In the genomic region with DNA sequence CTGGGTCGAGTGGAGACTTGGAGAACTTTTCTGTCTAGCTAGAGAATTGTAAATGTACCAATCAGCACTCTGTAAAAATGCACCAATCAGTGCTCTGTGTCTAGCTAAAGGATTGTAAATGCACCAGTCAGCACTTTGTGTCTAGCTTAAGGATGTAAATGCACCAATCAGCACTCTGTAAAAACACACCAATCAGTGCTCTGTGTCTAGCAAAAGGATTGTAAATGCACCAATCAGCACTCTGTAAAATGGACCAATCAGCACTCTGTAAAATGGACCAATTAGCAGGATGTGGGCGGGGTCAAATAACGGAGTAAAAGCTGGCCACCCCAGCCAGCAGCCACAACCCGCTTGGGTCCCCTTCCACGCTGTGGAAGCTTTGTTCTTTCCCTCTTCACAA, we compare ENCODE assay signal across 5 cellular contexts.
DNase-seq lines count a peak whose midpoint lies in the region; ATAC-seq, FAIRE-seq and TF ChIP-seq lines count a peak whose summit lies in the region.
"Not testable (repeated sequence)": the region's sequence is repeated elsewhere in the genome, so short reads cannot be mapped to it uniquely, and the experiment has no call there.

No MANE protein-coding gene starts in this region.

- CTCF ChIA-PET in A549 (lab: Yijun Ruan, JAX) = interaction anchor here (1.0 kb wide), 1 partner anchor 45 kb away, joined by 3 read pairs; no protein-coding TSS in a partner anchor
- CTCF ChIA-PET in HepG2 (lab: Yijun Ruan, JAX; ENCODE audit: low intra/inter-chr PET ratio, low total read pairs) = not testable (repeated sequence)

- not testable (repeated sequence) for H3K4me1 Mint-ChIP-seq in activated naive CD8-positive, alpha-beta T cell (ENCODE audit: low read depth)

- not testable (repeated sequence) for BruUV-seq in HepG2 (replicated peaks; lab: Mats Ljungman, UMichigan)

- not testable (repeated sequence) for H2AFZ ChIP-seq in HepG2 (ENCODE audit: low read length)

- TF ChIP-seq RAD21 in A549 (conservative IDR thresholded peaks at IDR 0.05 in 1 of 2, IDR thresholded peaks at IDR 0.05 in 1 of 2); HepG2 (CRISPR knock-in tag; IDR thresholded peaks at IDR 0.05): not testable (repeated sequence)

- not testable (repeated sequence) for H3K4me2 ChIP-seq in A549; HepG2 (ENCODE audit: low read depth, low read length)

- not testable (repeated sequence) for H3K4me1 ChIP-seq in A549; HepG2 (ENCODE audit: insufficient read depth, low read length)

- H3K27me3 ChIP-seq in HepG2 (ENCODE audit: control insufficient read depth in 1 of 2, insufficient read depth in 2 of 2, low read length in 2 of 2) = not testable (repeated sequence)

- POLR2A ChIA-PET in A549 (lab: Yijun Ruan, JAX); HepG2 (lab: Yijun Ruan, JAX): not testable (repeated sequence)

- not testable (repeated sequence) for H3K27ac ChIP-seq in A549; HepG2 (ENCODE audit: extremely low read length, insufficient read depth, low read length)

- 48% methylated on average over 5 of the region's 5 CpGs for WGBS in A549 (ENCODE audit: missing lambda C conversion rate)
- WGBS in HepG2 (ENCODE audit: low lambda C conversion rate) = 58% methylated on average over 5 of the region's 5 CpGs

- not testable (repeated sequence) for H3K36me3 Mint-ChIP-seq in activated naive CD8-positive, alpha-beta T cell

- not testable (repeated sequence) for ATAC-seq in A549, HepG2

- TF ChIP-seq POLR2A in A549 (IDR thresholded peaks at IDR 0.05; ENCODE audit: low read length); HepG2 (IDR thresholded peaks at IDR 0.05; ENCODE audit: insufficient read depth in 1 of 2, low read depth in 2 of 2, low read length in 2 of 2): not testable (repeated sequence)

- H3K4me3 ChIP-seq in A549; HepG2 (replicated peaks in 1 of 3; ENCODE audit: insufficient read depth in 1 of 3, low read depth in 2 of 3, low read length in 3 of 3): not testable (repeated sequence)

- in situ Hi-C loops in HepG2 (cut with HindIII; ENCODE audit: extremely low pct_ligation_motif_present, low pct_unique_long_range_greater_than_20kb) = not testable (repeated sequence)

- not testable (repeated sequence) for H3K4me3 Mint-ChIP-seq in activated naive CD8-positive, alpha-beta T cell

- not testable (repeated sequence) for H3K9me3 Mint-ChIP-seq in activated naive CD8-positive, alpha-beta T cell (ENCODE audit: low read depth)

- H3K36me3 ChIP-seq in HepG2 (replicated peaks in 1 of 2; ENCODE audit: control insufficient read depth in 1 of 2, insufficient read depth in 2 of 2, low read length in 2 of 2) = not testable (repeated sequence)

- H3K79me2 ChIP-seq in HepG2 (ENCODE audit: insufficient read depth, low read length) = not testable (repeated sequence)

- H3K27ac Mint-ChIP-seq in activated naive CD8-positive, alpha-beta T cell = peak overlapping the region; percentile 16

- not testable (repeated sequence) for H4K20me1 ChIP-seq in HepG2 (ENCODE audit: insufficient read depth, low read length)

- TF ChIP-seq CTCF in A549 (IDR thresholded peaks at IDR 0.05); HepG2 (CRISPR knock-in tag; IDR thresholded peaks at IDR 0.05): not testable (repeated sequence)

- DNase-seq in A549 (ENCODE audit: low read depth in 1 of 2, low spot score in 1 of 2); HepG2 (ENCODE audit: low spot score); urothelium cell line (ENCODE audit: low spot score): not testable (repeated sequence)
- peak; percentile 14 for DNase-seq in NAMALWA (ENCODE audit: low spot score)

- not testable (repeated sequence) for H3K27me3 Mint-ChIP-seq in activated naive CD8-positive, alpha-beta T cell

- intact Hi-C loops in HepG2 (cut with micrococcal nuclease; ENCODE audit: unreplicated experiment) = not testable (repeated sequence)

- H3K9ac ChIP-seq in HepG2 (ENCODE audit: insufficient read depth, low read depth, low read length) = not testable (repeated sequence)

- H3K9me3 ChIP-seq in A549; HepG2 (ENCODE audit: low read length): not testable (repeated sequence)

- not testable (repeated sequence) for FAIRE-seq in A549 (lab: Jason Lieb, UNC); HepG2 (lab: Jason Lieb, UNC)
- peak; percentile 9 for FAIRE-seq in urothelium cell line (lab: Jason Lieb, UNC)

- not testable (repeated sequence) for TF ChIP-seq EP300 in A549 (IDR thresholded peaks at IDR 0.05); HepG2 (IDR thresholded peaks at IDR 0.05; ENCODE audit: low read depth in 2 of 2, low read length in 2 of 2); HepG2 (CRISPR knock-in tag; IDR thresholded peaks at IDR 0.05; ENCODE audit: borderline replicate concordance)

TF ChIP-seq in A549, 52 proteins besides CTCF, POLR2A, EP300 and RAD21:
- peak; percentile 94 for TF ChIP-seq MAFK (IDR thresholded peaks at IDR 0.05; ENCODE audit: partially characterized antibody)

TF ChIP-seq in HepG2, 621 proteins besides CTCF, POLR2A, EP300 and RAD21:
- TF ChIP-seq NFYC (CRISPR knock-in tag; IDR thresholded peaks at IDR 0.05) (peak; percentile 32; the same call in 1 of the 2 replicates), NFYB (CRISPR knock-in tag; IDR thresholded peaks at IDR 0.05) (peak; percentile 58), MAFK (conservative IDR thresholded peaks at IDR 0.05 in 1 of 2, IDR thresholded peaks at IDR 0.05 in 1 of 2; ENCODE audit: low read length in 2 of 2) (peak; percentile 85 to 88), MAFF (IDR thresholded peaks at IDR 0.05; ENCODE audit: low read depth, low read length) (peak; percentile 89)
